1 cellular context compared by ENCODE assay signal in the genomic region with DNA sequence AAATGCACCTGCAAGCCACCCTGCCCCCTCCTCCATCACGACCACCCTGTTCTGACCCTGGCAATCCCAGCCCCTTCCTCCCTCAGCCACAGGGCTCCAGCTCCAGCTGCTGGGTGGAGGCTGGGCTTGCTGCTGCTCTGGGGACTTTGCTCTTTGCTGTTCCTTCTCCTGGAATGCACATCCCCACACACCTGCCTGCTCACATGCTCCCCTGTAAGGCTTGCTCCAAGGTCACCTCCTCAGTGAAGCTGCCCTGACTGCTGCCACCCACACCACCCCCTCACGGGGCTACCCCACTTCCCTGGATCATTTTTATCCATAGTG.
A peak's percentile ranks its signal among the peaks of the same experiment; 100 is the strongest.
TF ChIP-seq lines count a peak whose summit lies in the region.

No MANE protein-coding gene starts in this region.

TF ChIP-seq in HepG2, 621 proteins besides CTCF, POLR2A, EP300 and RAD21 (continued from another document and continues in another):
- TF ChIP-seq, protein P1, sequence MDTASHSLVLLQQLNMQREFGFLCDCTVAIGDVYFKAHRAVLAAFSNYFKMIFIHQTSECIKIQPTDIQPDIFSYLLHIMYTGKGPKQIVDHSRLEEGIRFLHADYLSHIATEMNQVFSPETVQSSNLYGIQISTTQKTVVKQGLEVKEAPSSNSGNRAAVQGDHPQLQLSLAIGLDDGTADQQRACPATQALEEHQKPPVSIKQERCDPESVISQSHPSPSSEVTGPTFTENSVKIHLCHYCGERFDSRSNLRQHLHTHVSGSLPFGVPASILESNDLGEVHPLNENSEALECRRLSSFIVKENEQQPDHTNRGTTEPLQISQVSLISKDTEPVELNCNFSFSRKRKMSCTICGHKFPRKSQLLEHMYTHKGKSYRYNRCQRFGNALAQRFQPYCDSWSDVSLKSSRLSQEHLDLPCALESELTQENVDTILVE (CRISPR knock-in tag; IDR thresholded peaks at IDR 0.05) = no peak
- TF ChIP-seq MED8 (CRISPR knock-in tag; IDR thresholded peaks at IDR 0.05; ENCODE audit: insufficient replicate concordance) (no peak), PAF1 (CRISPR knock-in tag; IDR thresholded peaks at IDR 0.05) (no peak), KDM6A (CRISPR knock-in tag; IDR thresholded peaks at IDR 0.05; ENCODE audit: low read depth) (no peak), NR0B2 (CRISPR knock-in tag; IDR thresholded peaks at IDR 0.05) (no peak), ZNF326 (CRISPR knock-in tag; IDR thresholded peaks at IDR 0.05; ENCODE audit: borderline replicate concordance) (no peak), IKZF5 (CRISPR knock-in tag; IDR thresholded peaks at IDR 0.05) (no peak), HNF1A (IDR thresholded peaks at IDR 0.05; ENCODE audit: low read depth) (no peak), HNF1A (CRISPR knock-in tag; IDR thresholded peaks at IDR 0.05; ENCODE audit: borderline replicate concordance) (0 out of 2 replicates have a peak, but pooled peaks have one; percentile 18), ZNF207 (IDR thresholded peaks at IDR 0.05; ENCODE audit: borderline replicate concordance) (no peak), GATAD2A (CRISPR knock-in tag; IDR thresholded peaks at IDR 0.05) (no peak), KLF6 (CRISPR knock-in tag; IDR thresholded peaks at IDR 0.05) (no peak), MZF1 (CRISPR knock-in tag; IDR thresholded peaks at IDR 0.05; ENCODE audit: borderline replicate concordance) (no peak), CC2D1A (CRISPR knock-in tag; IDR thresholded peaks at IDR 0.05) (no peak), RFX3 (CRISPR knock-in tag; IDR thresholded peaks at IDR 0.05) (no peak), ZNF280B (CRISPR knock-in tag; IDR thresholded peaks at IDR 0.05; ENCODE audit: borderline replicate concordance) (no peak), MLX (CRISPR knock-in tag; IDR thresholded peaks at IDR 0.05) (no peak), HMGA1 (CRISPR knock-in tag; conservative IDR thresholded peaks at IDR 0.05) (no peak), ZNF296 (CRISPR knock-in tag; conservative IDR thresholded peaks at IDR 0.05) (no peak), ZSCAN12 (CRISPR knock-in tag; IDR thresholded peaks at IDR 0.05) (no peak), TRAFD1 (CRISPR knock-in tag; IDR thresholded peaks at IDR 0.05; ENCODE audit: borderline replicate concordance) (no peak), ZNF496 (CRISPR knock-in tag; IDR thresholded peaks at IDR 0.05; ENCODE audit: insufficient replicate concordance) (no peak), NCOA2 (CRISPR knock-in tag; IDR thresholded peaks at IDR 0.05) (no peak), MATR3 (CRISPR knock-in tag; IDR thresholded peaks at IDR 0.05) (no peak), IKZF4 (CRISPR knock-in tag; IDR thresholded peaks at IDR 0.05; ENCODE audit: borderline replicate concordance, low read depth, not compliant biosample characterization) (no peak), ZNF549 (CRISPR knock-in tag; IDR thresholded peaks at IDR 0.05) (no peak), ZNF10 (CRISPR knock-in tag; IDR thresholded peaks at IDR 0.05; ENCODE audit: borderline replicate concordance, low read depth) (no peak), ZNF367 (CRISPR knock-in tag; IDR thresholded peaks at IDR 0.05; ENCODE audit: borderline replicate concordance) (no peak), KDM5B (CRISPR knock-in tag; IDR thresholded peaks at IDR 0.05; ENCODE audit: borderline replicate concordance) (peak; percentile 58; the same call in 1 of the 2 replicates), TFAP4 (IDR thresholded peaks at IDR 0.05; ENCODE audit: borderline replicate concordance, low read depth) (peak; percentile 51; the same call in 1 of the 2 replicates), ZC3H13 (CRISPR knock-in tag; IDR thresholded peaks at IDR 0.05) (no peak), ZNF710 (CRISPR knock-in tag; IDR thresholded peaks at IDR 0.05; ENCODE audit: borderline replicate concordance) (0 out of 2 replicates have a peak, but pooled peaks have one; percentile 38)
- TF ChIP-seq, protein P2, sequence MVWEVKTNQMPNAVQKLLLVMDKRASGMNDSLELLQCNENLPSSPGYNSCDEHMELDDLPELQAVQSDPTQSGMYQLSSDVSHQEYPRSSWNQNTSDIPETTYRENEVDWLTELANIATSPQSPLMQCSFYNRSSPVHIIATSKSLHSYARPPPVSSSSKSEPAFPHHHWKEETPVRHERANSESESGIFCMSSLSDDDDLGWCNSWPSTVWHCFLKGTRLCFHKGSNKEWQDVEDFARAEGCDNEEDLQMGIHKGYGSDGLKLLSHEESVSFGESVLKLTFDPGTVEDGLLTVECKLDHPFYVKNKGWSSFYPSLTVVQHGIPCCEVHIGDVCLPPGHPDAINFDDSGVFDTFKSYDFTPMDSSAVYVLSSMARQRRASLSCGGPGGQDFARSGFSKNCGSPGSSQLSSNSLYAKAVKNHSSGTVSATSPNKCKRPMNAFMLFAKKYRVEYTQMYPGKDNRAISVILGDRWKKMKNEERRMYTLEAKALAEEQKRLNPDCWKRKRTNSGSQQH (CRISPR knock-in tag; IDR thresholded peaks at IDR 0.05; ENCODE audit: low read depth) = no peak
- TF ChIP-seq, protein P3, sequence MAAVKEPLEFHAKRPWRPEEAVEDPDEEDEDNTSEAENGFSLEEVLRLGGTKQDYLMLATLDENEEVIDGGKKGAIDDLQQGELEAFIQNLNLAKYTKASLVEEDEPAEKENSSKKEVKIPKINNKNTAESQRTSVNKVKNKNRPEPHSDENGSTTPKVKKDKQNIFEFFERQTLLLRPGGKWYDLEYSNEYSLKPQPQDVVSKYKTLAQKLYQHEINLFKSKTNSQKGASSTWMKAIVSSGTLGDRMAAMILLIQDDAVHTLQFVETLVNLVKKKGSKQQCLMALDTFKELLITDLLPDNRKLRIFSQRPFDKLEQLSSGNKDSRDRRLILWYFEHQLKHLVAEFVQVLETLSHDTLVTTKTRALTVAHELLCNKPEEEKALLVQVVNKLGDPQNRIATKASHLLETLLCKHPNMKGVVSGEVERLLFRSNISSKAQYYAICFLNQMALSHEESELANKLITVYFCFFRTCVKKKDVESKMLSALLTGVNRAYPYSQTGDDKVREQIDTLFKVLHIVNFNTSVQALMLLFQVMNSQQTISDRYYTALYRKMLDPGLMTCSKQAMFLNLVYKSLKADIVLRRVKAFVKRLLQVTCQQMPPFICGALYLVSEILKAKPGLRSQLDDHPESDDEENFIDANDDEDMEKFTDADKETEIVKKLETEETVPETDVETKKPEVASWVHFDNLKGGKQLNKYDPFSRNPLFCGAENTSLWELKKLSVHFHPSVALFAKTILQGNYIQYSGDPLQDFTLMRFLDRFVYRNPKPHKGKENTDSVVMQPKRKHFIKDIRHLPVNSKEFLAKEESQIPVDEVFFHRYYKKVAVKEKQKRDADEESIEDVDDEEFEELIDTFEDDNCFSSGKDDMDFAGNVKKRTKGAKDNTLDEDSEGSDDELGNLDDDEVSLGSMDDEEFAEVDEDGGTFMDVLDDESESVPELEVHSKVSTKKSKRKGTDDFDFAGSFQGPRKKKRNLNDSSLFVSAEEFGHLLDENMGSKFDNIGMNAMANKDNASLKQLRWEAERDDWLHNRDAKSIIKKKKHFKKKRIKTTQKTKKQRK (IDR thresholded peaks at IDR 0.05; ENCODE audit: low read length) = no peak
- TF ChIP-seq, protein P4, sequence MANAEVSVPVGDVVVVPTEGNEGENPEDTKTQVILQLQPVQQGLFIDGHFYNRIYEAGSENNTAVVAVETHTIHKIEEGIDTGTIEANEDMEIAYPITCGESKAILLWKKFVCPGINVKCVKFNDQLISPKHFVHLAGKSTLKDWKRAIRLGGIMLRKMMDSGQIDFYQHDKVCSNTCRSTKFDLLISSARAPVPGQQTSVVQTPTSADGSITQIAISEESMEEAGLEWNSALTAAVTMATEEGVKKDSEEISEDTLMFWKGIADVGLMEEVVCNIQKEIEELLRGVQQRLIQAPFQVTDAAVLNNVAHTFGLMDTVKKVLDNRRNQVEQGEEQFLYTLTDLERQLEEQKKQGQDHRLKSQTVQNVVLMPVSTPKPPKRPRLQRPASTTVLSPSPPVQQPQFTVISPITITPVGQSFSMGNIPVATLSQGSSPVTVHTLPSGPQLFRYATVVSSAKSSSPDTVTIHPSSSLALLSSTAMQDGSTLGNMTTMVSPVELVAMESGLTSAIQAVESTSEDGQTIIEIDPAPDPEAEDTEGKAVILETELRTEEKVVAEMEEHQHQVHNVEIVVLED (CRISPR knock-in tag; IDR thresholded peaks at IDR 0.05; ENCODE audit: borderline replicate concordance) = no peak
